In the genomic region with DNA sequence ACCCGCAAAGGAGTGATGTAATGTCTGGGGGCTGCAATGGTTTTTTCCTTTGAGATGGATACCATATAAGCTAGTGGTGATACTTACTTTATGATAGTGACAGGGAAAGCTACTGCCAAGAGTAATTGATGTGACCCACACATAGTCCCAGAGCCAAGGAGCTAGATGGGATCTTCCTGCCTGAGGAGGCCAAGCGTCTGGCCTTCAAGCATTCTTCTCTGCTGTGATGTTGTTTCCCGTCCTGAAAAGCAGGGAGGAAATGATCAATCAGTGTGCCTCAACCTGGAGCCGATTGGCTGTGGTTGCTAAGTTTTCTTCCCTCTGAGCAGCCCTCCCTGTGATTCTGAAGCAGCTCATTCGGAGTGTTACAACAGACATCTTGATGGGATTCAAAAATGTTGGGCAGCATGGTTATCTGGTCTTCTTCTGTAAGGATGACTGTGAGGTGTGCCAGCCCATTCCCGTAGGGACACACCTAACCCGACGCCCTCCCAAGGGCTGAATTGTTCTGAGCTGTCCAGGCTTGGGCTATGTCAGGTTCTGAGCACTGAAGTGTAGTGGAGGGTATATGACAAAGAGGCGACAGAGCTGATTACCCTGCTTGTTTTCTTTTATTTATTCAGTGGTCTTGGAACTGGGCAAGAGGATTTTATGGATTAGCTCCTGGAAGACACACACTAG, we compare ENCODE assay signal across 15 cellular contexts. TPM values are rescaled to one million over a fixed set of nuclear protein-coding genes. Genes with fewer than 3 reads are reported as not detected.
A peak's percentile ranks its signal among the peaks of the same experiment; 100 is the strongest.
DNase-seq lines count a peak whose midpoint lies in the region; ATAC-seq and TF ChIP-seq lines count a peak whose summit lies in the region.
"Had no signal": no experiment of that assay in that cellular context is flagged by ENCODE, and none has a peak within 500 bp of the region (broad histone marks: within the 10 kb centered on the region; RNA-seq: fewer than 3 reads in every experiment).

No MANE protein-coding gene starts in this region.

- no peaks in the 10 kb centered on the region for H3K27me3 Mint-ChIP-seq in CD14-positive monocyte (ENCODE audit: low read depth in 3 of 3)
- H3K27me3 Mint-ChIP-seq in nephron progenitor cell (ENCODE audit: low read depth, poor library complexity): no peaks in the 10 kb centered on the region
- H3K27me3 Mint-ChIP-seq in natural killer cell treated with Interleukin-12 subunit alpha and Interleukin-12 subunit beta and Interleukin-15 and Interleukin-18, amount 100 ng/mL, for 72 hours: no peaks in the 10 kb centered on the region
- H3K27me3 Mint-ChIP-seq: CD4-positive, alpha-beta memory T cell; stimulated activated naive CD8-positive, alpha-beta T cell treated with anti-CD3 and anti-CD28 coated beads, Interleukin-15, amount 100 ng/mL, for 72 hours had no signal

- H3K9me3 Mint-ChIP-seq in CD14-positive monocyte: no peaks in the 10 kb centered on the region
- H3K9me3 Mint-ChIP-seq in nephron progenitor cell: peaks cover 17% of the 10 kb centered on the region
- H3K9me3 Mint-ChIP-seq in natural killer cell treated with Interleukin-12 subunit alpha and Interleukin-12 subunit beta and Interleukin-15 and Interleukin-18, amount 100 ng/mL, for 72 hours: no peaks in the 10 kb centered on the region
- H3K9me3 Mint-ChIP-seq: activated T-cell treated with anti-CD3 and anti-CD28 coated beads, Interleukin-2, amount 50 U/mL, for 4 hours; CD4-positive, alpha-beta memory T cell; stimulated activated naive CD8-positive, alpha-beta T cell treated with anti-CD3 and anti-CD28 coated beads, Interleukin-15, amount 100 ng/mL, for 72 hours had no signal

- H3K36me3 Mint-ChIP-seq in CD14-positive monocyte (peaks cover 2% of the 10 kb centered on the region in 2 donors), nephron progenitor cell (ENCODE audit: low read depth) (peaks cover 47% of the 10 kb centered on the region)
- H3K36me3 Mint-ChIP-seq in natural killer cell treated with Interleukin-12 subunit alpha and Interleukin-12 subunit beta and Interleukin-15 and Interleukin-18, amount 100 ng/mL, for 72 hours: no peaks in the 10 kb centered on the region
- H3K36me3 Mint-ChIP-seq: CD4-positive, alpha-beta memory T cell had no signal

- no peaks in the 10 kb centered on the region for H3K36me3 ChIP-seq in ectodermal cell (ENCODE audit: control insufficient read depth, insufficient read depth, low read length)
- H3K36me3 ChIP-seq in tibial artery: no peaks in the 10 kb centered on the region

- H3K9me3 ChIP-seq in ectodermal cell (ENCODE audit: control insufficient read depth, low read length) (no peaks in the 10 kb centered on the region), tibial artery (no peaks in the 10 kb centered on the region)

- no peak for DNase-seq in CD14-positive monocyte (ENCODE audit: low spot score)
- no peak for DNase-seq in nephron progenitor cell
- DNase-seq in pons (ENCODE audit: low spot score): no peak
- no peak for DNase-seq in natural killer cell treated with Interleukin-12 subunit alpha and Interleukin-12 subunit beta and Interleukin-15 and Interleukin-18, amount 100 ng/mL, for 72 hours (ENCODE audit: low spot score)
- no peak for DNase-seq in tibial artery
- DNase-seq: activated CD4-positive, CD25-positive, alpha-beta regulatory T cell; activated T-cell treated with anti-CD3 and anti-CD28 coated beads, Interleukin-2, amount 50 U/mL, for 4 hours; CD4-positive, alpha-beta memory T cell; KBM-7; NK-92 treated with Interleukin-12 subunit alpha and Interleukin-12 subunit beta, amount 100 ng/mL, for 24 hours; stimulated activated CD4-positive, alpha-beta T cell treated with anti-CD3 and anti-CD28 coated beads, Interleukin-4, amount 100 ng/mL, for 4 hours; stimulated activated naive CD8-positive, alpha-beta T cell treated with anti-CD3 and anti-CD28 coated beads, Interleukin-15, amount 100 ng/mL, for 72 hours had no signal

- intact Hi-C loops in CD14-positive monocyte (cut with micrococcal nuclease): loop anchor here in 1 of 2 donors (5.0 kb wide), 1 partner anchor 42 kb away; no protein-coding TSS in a partner anchor
- intact Hi-C loops in tibial artery (cut with DNase I; ENCODE audit: low total_unique reads): no loop called here

- H3K27ac ChIP-seq in ectodermal cell (ENCODE audit: insufficient read depth, low read depth, low read length, poor library complexity, severe bottlenecking): peak overlapping the region; percentile 38
- H3K27ac ChIP-seq in tibial artery: no peak overlapping the region

- TF ChIP-seq CTCF in CD14-positive monocyte (IDR thresholded peaks at IDR 0.05): no peak
- no peak for TF ChIP-seq CTCF in nephron progenitor cell (IDR thresholded peaks at IDR 0.05)
- TF ChIP-seq CTCF in tibial artery (IDR thresholded peaks at IDR 0.05): no peak

- H3K4me1 ChIP-seq in ectodermal cell (ENCODE audit: control insufficient read depth, insufficient read depth, low read length) (peaks cover 12% of the 10 kb centered on the region), tibial artery (peaks cover 0 to 3% (median 0%) of the 10 kb centered on the region in 4 donors)

- H3K4me1 Mint-ChIP-seq in CD14-positive monocyte (peaks cover 45% of the 10 kb centered on the region), nephron progenitor cell (peaks cover 33% of the 10 kb centered on the region)
- peaks cover 27 to 33% of the 10 kb centered on the region in 2 donors for H3K4me1 Mint-ChIP-seq in natural killer cell treated with Interleukin-12 subunit alpha and Interleukin-12 subunit beta and Interleukin-15 and Interleukin-18, amount 100 ng/mL, for 72 hours (ENCODE audit: low read depth in 2 of 2)

- ATAC-seq in HG03342 (IDR thresholded peaks at IDR 0.05; ENCODE audit: unreplicated experiment): peak; percentile 8
- no peak for ATAC-seq in natural killer cell treated with Interleukin-12 subunit alpha and Interleukin-12 subunit beta and Interleukin-15 and Interleukin-18, amount 100 ng/mL, for 72 hours
- no peak for ATAC-seq in HG03432 (IDR thresholded peaks at IDR 0.05; ENCODE audit: unreplicated experiment)
- ATAC-seq: activated T-cell treated with anti-CD3 and anti-CD28 coated beads, Interleukin-2, amount 50 U/mL, for 4 hours; stimulated activated naive CD8-positive, alpha-beta T cell treated with anti-CD3 and anti-CD28 coated beads, Interleukin-15, amount 100 ng/mL, for 72 hours had no signal

- H3K4me3 ChIP-seq in ectodermal cell (ENCODE audit: insufficient read depth, low read depth, low read length) (no peak overlapping the region), tibial artery (no peak overlapping the region)

- H3K27ac Mint-ChIP-seq in CD14-positive monocyte: peak overlapping the region; percentile 81 to 92 (median 88)
- peak overlapping the region; percentile 95 for H3K27ac Mint-ChIP-seq in nephron progenitor cell
- peak overlapping the region in 1 of 2 donors; percentile 83 for H3K27ac Mint-ChIP-seq in natural killer cell treated with Interleukin-12 subunit alpha and Interleukin-12 subunit beta and Interleukin-15 and Interleukin-18, amount 100 ng/mL, for 72 hours
- H3K27ac Mint-ChIP-seq: CD4-positive, alpha-beta memory T cell; stimulated activated naive CD8-positive, alpha-beta T cell treated with anti-CD3 and anti-CD28 coated beads, Interleukin-15, amount 100 ng/mL, for 72 hours had no signal

- WGBS in ectodermal cell, 2 experiments: 75 to 81% methylated on average over 9 of the region's 9 CpGs

- H3K4me3 Mint-ChIP-seq in CD14-positive monocyte (peak overlapping the region in 1 of 2 donors; percentile 53), nephron progenitor cell (no peak overlapping the region)
- H3K4me3 Mint-ChIP-seq in natural killer cell treated with Interleukin-12 subunit alpha and Interleukin-12 subunit beta and Interleukin-15 and Interleukin-18, amount 100 ng/mL, for 72 hours: no peak overlapping the region
- H3K4me3 Mint-ChIP-seq: activated T-cell treated with anti-CD3 and anti-CD28 coated beads, Interleukin-2, amount 50 U/mL, for 4 hours; CD4-positive, alpha-beta memory T cell; stimulated activated naive CD8-positive, alpha-beta T cell treated with anti-CD3 and anti-CD28 coated beads, Interleukin-15, amount 100 ng/mL, for 72 hours had no signal

- no peaks in the 10 kb centered on the region for H3K27me3 ChIP-seq in ectodermal cell (ENCODE audit: control insufficient read depth, insufficient read depth, low read length, poor library complexity, severe bottlenecking)
- no peaks in the 10 kb centered on the region for H3K27me3 ChIP-seq in tibial artery

RNA-seq across cellular contexts. Expression of gene UCK2, which starts 56.7 kb away (rescaled TPM):
- 10 to 100 TPM; 12.8 to 15.4 TPM for polyA plus RNA-seq in CD14-positive monocyte
- 74.2 TPM for polyA plus RNA-seq in ectodermal cell (2013, experiment 1 of 4)
- 56.9 TPM for polyA plus RNA-seq in ectodermal cell (2013, experiment 2 of 4)
- 48.5 TPM for polyA plus RNA-seq in ectodermal cell (2013, experiment 3 of 4)
- polyA plus RNA-seq in ectodermal cell (2013, experiment 4 of 4): 47.3 TPM
- 10 to 100 TPM; 43.4 to 83.3 TPM for total RNA-seq in natural killer cell treated with Interleukin-12 subunit alpha and Interleukin-12 subunit beta and Interleukin-15 and Interleukin-18, amount 100 ng/mL, for 72 hours
